Comparison of ENCODE assay signal across 31 cellular contexts in genomic region chr2:16661936-16662335, GRCh38. TPM values are rescaled to one million over a fixed set of nuclear protein-coding genes. Genes with fewer than 3 reads are reported as not detected.
A peak's percentile ranks its signal among the peaks of the same experiment; 100 is the strongest.
DNase-seq lines count a peak whose midpoint lies in the region; ATAC-seq and TF ChIP-seq lines count a peak whose summit lies in the region.
"Had no signal": no experiment of that assay in that cellular context is flagged by ENCODE, and none has a peak within 500 bp of the region (broad histone marks: within the 10 kb centered on the region; RNA-seq: fewer than 3 reads in every experiment).

No MANE protein-coding gene starts in this region.

- peaks cover 54 to 57% of the 10 kb centered on the region in 2 donors for H3K36me3 Mint-ChIP-seq in CD14-positive monocyte

- H2BK120ac ChIP-seq in mesenchymal stem cell (ENCODE audit: low read depth, low read length) = no peak overlapping the region

- H3K36me3 ChIP-seq in mesenchymal stem cell (ENCODE audit: control insufficient read depth in 1 of 2, insufficient read depth in 2 of 2, low read depth in 1 of 2, low read length in 2 of 2) (peaks cover 0 to 3% of the 10 kb centered on the region in 2 experiments), subcutaneous abdominal adipose tissue (ENCODE audit: control insufficient read depth in 5 of 5, insufficient read depth in 5 of 5, low read length in 5 of 5) (no peaks in the 10 kb centered on the region)
- H3K36me3 ChIP-seq: BE2C, gastroesophageal sphincter, MG63, right lobe of liver, suprapubic skin had no signal

- no peak overlapping the region for H2AK5ac ChIP-seq in mesenchymal stem cell (ENCODE audit: low read length, severe bottlenecking)

- no peak for TF ChIP-seq CTCF in CD14-positive monocyte (IDR thresholded peaks at IDR 0.05)

- H3K9ac ChIP-seq in mesenchymal stem cell (ENCODE audit: low read length) (no peak overlapping the region), subcutaneous abdominal adipose tissue (ENCODE audit: low read length in 5 of 5) (no peak overlapping the region)
- H3K9ac ChIP-seq: KMS-11 had no signal

- peak overlapping the region; percentile 7 for H3K4me2 ChIP-seq in mesenchymal stem cell (ENCODE audit: low read length, poor library complexity, severe bottlenecking)
- H3K4me2 ChIP-seq: KMS-11 had no signal

- no peak for ATAC-seq in left ventricle myocardium superior
- ATAC-seq: gastroesophageal sphincter; PC-3; right lobe of liver; Right ventricle myocardium inferior; SK-N-SH treated with all-trans-retinoic acid at 6 μM for 48 hours; stimulated activated naive B cell treated with anti-CD40 and anti-IgM and Interleukin-4, amounts not matched to agents 10 μg/mL and 1 μg/mL and 100 μg/mL, for 72 hours had no signal

- no peak overlapping the region for H2BK12ac ChIP-seq in mesenchymal stem cell (ENCODE audit: low read length in 2 of 2)

- H3K27ac ChIP-seq in caudate nucleus (ENCODE audit: low read depth, low read length) (peak overlapping the region; percentile 9), mesenchymal stem cell (ENCODE audit: low read length, poor library complexity, severe bottlenecking) (peak overlapping the region; percentile 12), subcutaneous abdominal adipose tissue (ENCODE audit: low read depth, low read length) (peak overlapping the region; percentile 14)
- H3K27ac ChIP-seq: KMS-11, right lobe of liver, suprapubic skin had no signal

- H3K23ac ChIP-seq in mesenchymal stem cell (ENCODE audit: low read length in 2 of 2) = no peak overlapping the region

- H3K4me1 Mint-ChIP-seq in CD14-positive monocyte = peaks cover 84% of the 10 kb centered on the region

- DNase-seq in CD14-positive monocyte (ENCODE audit: low spot score) (no peak), caudate nucleus (lab: John Stamatoyannopoulos, UW) (no peak), mesenchymal stem cell (no peak), COR-L47 (lab: John Stamatoyannopoulos, UW) (no peak), putamen (ENCODE audit: low spot score) (no peak), left ventricle myocardium superior (no peak)
- no peak for DNase-seq in stimulated activated CD4-positive, alpha-beta T cell treated with anti-CD3 and anti-CD28 coated beads, Interleukin-4, amount 100 ng/mL, for 1 hour
- DNase-seq: activated CD4-positive, alpha-beta T cell treated with anti-CD3 and anti-CD28 coated beads, Interleukin-2, amount 50 U/mL, for 4 hours; activated CD8-positive, alpha-beta memory T cell treated with anti-CD3 and anti-CD28 coated beads, Interleukin-2, amount 50 U/mL, for 4 hours; activated naive CD4-positive, alpha-beta T cell treated with Interleukin-2 at 50 U/mL for 16 hours; BE2C; H9; hippocampal formation; mesendoderm; NCI-H1105; NCI-H187; NCI-H524; PC-3; posterior cingulate gyrus; right lobe of liver; stimulated activated CD4-positive, alpha-beta T cell treated with anti-CD3 and anti-CD28 coated beads, Interleukin-4, amount 100 ng/mL, for 4 hours; stimulated activated naive B cell treated with anti-CD40 and anti-IgM and Interleukin-4, amounts not matched to agents 10 μg/mL and 1 μg/mL and 100 μg/mL, for 72 hours had no signal

- peak overlapping the region in 2 of 7 donors; percentile 79 to 87 for H3K27ac Mint-ChIP-seq in CD14-positive monocyte
- H3K27ac Mint-ChIP-seq: activated T-helper 1 cell treated with anti-CD3 and anti-CD28 coated beads, Interleukin-12 subunit alpha, Interleukin-12 subunit beta, Interleukin-2, Interleukin-4 antibody, amounts not matched to agents 30 ng/mL and 10 ng/mL and 1 ng/mL, durations not matched to agents 14 hours and 24 hours and 36 hours; T-helper 1 cell treated with Interleukin-12 subunit alpha and Interleukin-12 subunit beta and Interleukin-4 antibody, amounts not matched to agents 30 μg/mL and 1 μg/mL, for 36 hours had no signal

- intact Hi-C loops in CD14-positive monocyte (cut with micrococcal nuclease) = loop anchor here (5.0 kb wide), 2 partner anchors 35 to 50 kb away; no protein-coding TSS in a partner anchor
- intact Hi-C loops in left ventricle myocardium superior (cut with micrococcal nuclease) = no loop called here

- no peak overlapping the region for H2AFZ ChIP-seq in mesenchymal stem cell (ENCODE audit: low read depth, low read length)

- no peak overlapping the region for H3K18ac ChIP-seq in mesenchymal stem cell (ENCODE audit: low read depth in 1 of 2, low read length in 2 of 2)

- H3K4me3 ChIP-seq in mesenchymal stem cell (ENCODE audit: insufficient read depth in 1 of 2, low read depth in 1 of 2, low read length in 2 of 2) = no peak overlapping the region
- no peak overlapping the region for H3K4me3 ChIP-seq in subcutaneous abdominal adipose tissue (ENCODE audit: low read depth in 1 of 5, low read length in 5 of 5)
- H3K4me3 ChIP-seq: gastroesophageal sphincter, MG63, right lobe of liver, suprapubic skin had no signal

- H3K27me3 ChIP-seq in mesenchymal stem cell (ENCODE audit: control insufficient read depth in 1 of 2, insufficient read depth in 1 of 2, low read length in 2 of 2) (peaks cover 0 to 9% of the 10 kb centered on the region in 2 experiments), subcutaneous abdominal adipose tissue (ENCODE audit: control insufficient read depth in 5 of 5, insufficient read depth in 4 of 5, low read length in 5 of 5) (no peaks in the 10 kb centered on the region)
- H3K27me3 ChIP-seq: gastroesophageal sphincter, MG63, right lobe of liver, suprapubic skin had no signal

- peak overlapping the region; percentile 26 to 99 for H3K4me3 Mint-ChIP-seq in CD14-positive monocyte
- H3K4me3 Mint-ChIP-seq: activated T-helper 1 cell treated with anti-CD3 and anti-CD28 coated beads, Interleukin-12 subunit alpha, Interleukin-12 subunit beta, Interleukin-2, Interleukin-4 antibody, amounts not matched to agents 30 ng/mL and 10 ng/mL and 1 ng/mL, durations not matched to agents 14 hours and 24 hours and 36 hours; H9; T-helper 1 cell treated with Interleukin-12 subunit alpha and Interleukin-12 subunit beta and Interleukin-4 antibody, amounts not matched to agents 30 μg/mL and 1 μg/mL, for 36 hours had no signal

- no peak overlapping the region for H2BK15ac ChIP-seq in mesenchymal stem cell (ENCODE audit: low read depth, poor library complexity, severe bottlenecking)

- H2BK5ac ChIP-seq in mesenchymal stem cell (ENCODE audit: low read depth, low read length, poor library complexity, severe bottlenecking) = no peak overlapping the region

- peaks cover 0 to 6% (median 3%) of the 10 kb centered on the region in 3 donors for H3K27me3 Mint-ChIP-seq in CD14-positive monocyte (ENCODE audit: low read depth in 3 of 3)
- H3K27me3 Mint-ChIP-seq: stimulated activated naive B cell treated with anti-CD40 and anti-IgM and Interleukin-4, amounts not matched to agents 10 μg/mL and 1 μg/mL and 100 μg/mL, for 72 hours had no signal

- no peak overlapping the region for H3K4ac ChIP-seq in mesenchymal stem cell (ENCODE audit: low read depth in 1 of 2, low read length in 2 of 2)

- H3K14ac ChIP-seq in mesenchymal stem cell (ENCODE audit: low read length in 2 of 2) = no peak overlapping the region

- H4K8ac ChIP-seq in mesenchymal stem cell (ENCODE audit: low read length) = no peak overlapping the region

- H4K91ac ChIP-seq in mesenchymal stem cell (ENCODE audit: low read length) = no peak overlapping the region

- H3K79me1 ChIP-seq in mesenchymal stem cell (replicated peaks; ENCODE audit: low read length, poor library complexity, severe bottlenecking) = no peaks in the 10 kb centered on the region

- 66% methylated on average over 2 of the region's 3 CpGs for WGBS in mesenchymal stem cell

- H3K4me1 ChIP-seq in mesenchymal stem cell (ENCODE audit: control insufficient read depth, insufficient read depth, low read depth, low read length) (peaks cover 32% of the 10 kb centered on the region), subcutaneous abdominal adipose tissue (ENCODE audit: control insufficient read depth in 5 of 5, insufficient read depth in 5 of 5, low read length in 5 of 5) (peaks cover 13 to 86% (median 68%) of the 10 kb centered on the region in 5 donors)
- H3K4me1 ChIP-seq: BE2C, right lobe of liver had no signal

- H3K9me3 ChIP-seq in mesenchymal stem cell (ENCODE audit: control insufficient read depth, low read length) (no peaks in the 10 kb centered on the region), subcutaneous abdominal adipose tissue (ENCODE audit: control insufficient read depth in 5 of 5, low read length in 5 of 5) (no peaks in the 10 kb centered on the region)
- H3K9me3 ChIP-seq: BE2C, gastroesophageal sphincter, MG63, right lobe of liver, suprapubic skin had no signal

- peaks cover 0 to 2% (median 0%) of the 10 kb centered on the region in 7 donors for H3K9me3 Mint-ChIP-seq in CD14-positive monocyte
- H3K9me3 Mint-ChIP-seq: activated T-helper 1 cell treated with anti-CD3 and anti-CD28 coated beads, Interleukin-12 subunit alpha, Interleukin-12 subunit beta, Interleukin-2, Interleukin-4 antibody, amounts not matched to agents 30 ng/mL and 10 ng/mL and 1 ng/mL, durations not matched to agents 14 hours and 24 hours and 36 hours; H9; stimulated activated naive B cell treated with anti-CD40 and anti-IgM and Interleukin-4, amounts not matched to agents 10 μg/mL and 1 μg/mL and 100 μg/mL, for 72 hours; T-helper 1 cell treated with Interleukin-12 subunit alpha and Interleukin-12 subunit beta and Interleukin-4 antibody, amounts not matched to agents 30 μg/mL and 1 μg/mL, for 36 hours had no signal

RNA-seq across cellular contexts. Expression of gene CYRIA, which starts 3.7 kb away (rescaled TPM):
- polyA plus RNA-seq in CD14-positive monocyte = 100 to 1,000 TPM in 1 of 2 donors, 10 to 100 TPM in 1; 72.4 to 101 TPM
- 12.5 TPM for polyA plus RNA-seq in mesenchymal stem cell (2013, experiment 1 of 2)
- 14.3 TPM for polyA plus RNA-seq in mesenchymal stem cell (2013, experiment 2 of 2)
- 4.6 TPM for total RNA-seq in left ventricle myocardium superior
